8 cellular contexts compared by ENCODE assay signal in the genomic region with DNA sequence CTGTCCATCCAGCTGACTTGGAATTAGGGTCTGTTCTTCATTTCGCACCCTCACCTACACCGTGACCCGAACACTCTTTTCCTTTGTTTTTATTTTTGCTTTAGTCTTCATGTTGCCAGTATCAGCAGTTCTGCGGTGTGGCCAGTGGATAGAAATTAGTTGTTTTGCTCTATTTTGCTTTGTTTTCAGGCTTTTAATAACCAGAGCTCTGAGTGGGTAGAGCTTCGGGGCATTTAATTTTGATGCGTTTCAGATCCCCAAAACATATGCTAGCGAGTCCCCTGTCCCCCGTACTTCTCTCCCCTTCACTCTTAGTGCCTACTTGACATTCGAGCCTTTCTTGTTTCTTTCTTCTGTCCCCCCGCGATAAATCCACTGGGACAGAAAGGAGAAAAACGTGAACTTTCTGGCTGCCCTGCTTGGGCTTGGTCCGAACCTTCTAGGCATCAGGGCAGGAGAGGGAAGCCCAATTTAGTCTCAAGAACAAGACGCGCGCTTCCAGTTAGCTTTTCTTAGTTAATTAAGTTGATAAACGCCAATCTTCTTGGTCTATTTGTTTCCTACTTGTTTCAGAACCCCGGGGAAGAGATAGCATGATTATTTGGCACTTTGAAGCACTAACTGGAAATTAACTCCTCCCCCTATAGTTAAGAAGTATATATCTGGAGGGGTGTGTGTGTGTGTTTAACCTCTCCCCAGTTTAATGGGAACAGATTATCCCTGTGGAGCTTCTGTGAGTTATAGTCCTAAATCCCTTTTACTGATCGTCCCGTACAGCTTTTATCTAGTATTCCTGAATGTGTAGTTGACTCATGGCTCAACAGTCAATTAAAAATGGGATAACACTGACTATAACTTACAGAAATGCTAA. TPM values are rescaled to one million over a fixed set of nuclear protein-coding genes. Genes with fewer than 3 reads are reported as not detected.
DNase-seq lines count a peak whose midpoint lies in the region; TF ChIP-seq lines count a peak whose summit lies in the region.

No MANE protein-coding gene starts in this region.

- H2AFZ ChIP-seq in MM.1S (ENCODE audit: low read length) = peak overlapping the region; percentile 52

- H3K9me2 ChIP-seq in MM.1S (replicated peaks; ENCODE audit: insufficient read depth, low read length) = no peaks in the 10 kb centered on the region

- no peaks in the 10 kb centered on the region for H3K4me1 ChIP-seq in ES-I3 (ENCODE audit: insufficient read depth, low read length)
- peaks cover 48% of the 10 kb centered on the region for H3K4me1 ChIP-seq in MM.1S (ENCODE audit: low read length)

- peak overlapping the region; percentile 79 for H3K4me2 ChIP-seq in MM.1S (ENCODE audit: low read depth, low read length)

- H4K20me1 ChIP-seq in MM.1S (ENCODE audit: insufficient read depth, low read length) = no peaks in the 10 kb centered on the region

- TF ChIP-seq CTCF in MM.1S (IDR thresholded peaks at IDR 0.05; ENCODE audit: low read length) (no peak), astrocyte of the spinal cord (IDR thresholded peaks at IDR 0.05; ENCODE audit: low read depth, low read length) (no peak)

- H3F3A ChIP-seq in MM.1S (ENCODE audit: insufficient read depth, low read length) = peaks cover 27% of the 10 kb centered on the region

- H3K9ac ChIP-seq in ES-I3 (ENCODE audit: low read depth, low read length) (peak overlapping the region; percentile 93), MM.1S (ENCODE audit: low read length) (peak overlapping the region; percentile 91)

- DNase-seq in MM.1S (peak; percentile 34), astrocyte of the spinal cord (ENCODE audit: low read depth, low spot score) (peak; percentile 12), left kidney (ENCODE audit: low read depth, low spot score) (peak; percentile 26), ureter (ENCODE audit: low spot score) (no peak), T1000 (lab: John Stamatoyannopoulos, UW) (no peak), SK-N-DZ (ENCODE audit: low spot score) (no peak)

- no peaks in the 10 kb centered on the region for H3K36me3 ChIP-seq in ES-I3 (ENCODE audit: insufficient read depth, low read length)
- H3K36me3 ChIP-seq in MM.1S (replicated peaks; ENCODE audit: insufficient read depth, low read length) = no peaks in the 10 kb centered on the region

- no peaks in the 10 kb centered on the region for H3K27me3 ChIP-seq in MM.1S (replicated peaks; ENCODE audit: insufficient read depth, low read length)

- peak overlapping the region; percentile 74; the same call in 1 of the 2 replicates for H3K27ac ChIP-seq in MM.1S (ENCODE audit: low read length)
- H3K27ac ChIP-seq in temporal lobe (ENCODE audit: low read depth, low read length) = peak overlapping the region; percentile 74

- H3K4me3 ChIP-seq in MM.1S (ENCODE audit: low read length) (peak overlapping the region; percentile 87), astrocyte of the spinal cord (ENCODE audit: low read depth, low read length) (peak overlapping the region; percentile 97)

- no peaks in the 10 kb centered on the region for H3K9me3 ChIP-seq in ES-I3 (ENCODE audit: control insufficient read depth, insufficient read depth, low read length)
- no peaks in the 10 kb centered on the region for H3K9me3 ChIP-seq in MM.1S (replicated peaks; ENCODE audit: insufficient read depth, low read length)

- H3K79me2 ChIP-seq in MM.1S (ENCODE audit: low read length) = peaks cover 42% of the 10 kb centered on the region

- in situ Hi-C loops in astrocyte of the spinal cord (cut with HindIII; ENCODE audit: low sequenced_read_pairs) = no loop called here

RNA-seq across cellular contexts. Expression of gene SWT1, which starts 0.9 kb away (rescaled TPM):
- total RNA-seq in temporal lobe (35.9 TPM), ureter (8.3 TPM)
- 3.7 and 5.0 TPM in 2 replicates for polyA plus RNA-seq in SK-N-DZ (2014; cell fraction: cytosol; rRNA removed)
- polyA plus RNA-seq in SK-N-DZ (2014; cell fraction: nucleus; rRNA removed) = 3.7 and 4.8 TPM in 2 replicates

RNA-seq across cellular contexts. Expression of gene TRMT1L, which starts 1.1 kb away (rescaled TPM):
- total RNA-seq in temporal lobe (14.5 TPM), ureter (27.1 TPM)
- 17.4 and 38.8 TPM in 2 replicates for polyA plus RNA-seq in SK-N-DZ (2014; cell fraction: cytosol; rRNA removed)
- polyA plus RNA-seq in SK-N-DZ (2014; cell fraction: nucleus; rRNA removed) = 7.4 and 12.2 TPM in 2 replicates

Comparison
In these comparisons a context has a peak if more than half of its experiments do, and no peak if none do; other contexts are left out.
1. DNase-seq: peak in MM.1S (single experiment), astrocyte of the spinal cord (single experiment) and left kidney (single experiment); none in ureter (single experiment), T1000 (single experiment) and SK-N-DZ (single experiment).